ENCODE assay signal across 18 cellular contexts in the genomic region with DNA sequence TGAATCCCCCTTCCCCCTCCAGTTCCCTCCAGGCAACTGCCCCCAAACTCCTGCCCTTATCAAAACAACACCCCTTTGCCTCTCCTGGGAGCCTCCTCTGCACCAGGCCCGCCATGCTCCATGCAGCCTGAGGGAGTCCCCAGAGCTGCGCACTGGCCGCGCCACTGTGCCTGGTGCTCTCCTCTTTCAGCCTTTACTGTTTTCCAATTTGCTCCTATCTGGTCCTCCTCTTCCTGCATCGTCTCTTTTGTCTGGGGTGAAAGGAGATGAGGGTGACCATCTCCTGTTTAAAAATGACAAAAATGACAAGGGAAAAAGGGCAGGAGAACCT.
"Had no signal": no experiment of that assay in that cellular context is flagged by ENCODE, and none has a peak within 500 bp of the region (broad histone marks: within the 10 kb centered on the region; RNA-seq: fewer than 3 reads in every experiment).

No MANE protein-coding gene starts in this region.

- H2AFZ ChIP-seq: parathyroid adenoma had no signal

- H3K4me3 ChIP-seq: esophagus squamous epithelium, gastroesophageal sphincter, mucosa of descending colon, sigmoid colon, skin epidermis, stomach had no signal

- H3K9me3 ChIP-seq: sigmoid colon had no signal

- DNase-seq: central memory CD4-positive, alpha-beta T cell; esophagus squamous epithelium; foreskin fibroblast; immature natural killer cell; kidney; left cardiac atrium; mammary epithelial cell; mucosa of descending colon; naive thymus-derived CD8-positive, alpha-beta T cell; sigmoid colon; stimulated activated CD4-positive, alpha-beta T cell treated with anti-CD3 and anti-CD28 coated beads, Interleukin-12 subunit alpha, Interleukin-12 subunit beta, amount 100 ng/mL, for 4 hours; stimulated activated naive CD4-positive, alpha-beta T cell; stomach; substantia nigra had no signal

- H3K27ac ChIP-seq: esophagus squamous epithelium, gastroesophageal sphincter, parathyroid adenoma, sigmoid colon, skin epidermis, stomach had no signal

- H3K27ac Mint-ChIP-seq: immature natural killer cell had no signal

- H3K27me3 ChIP-seq: esophagus squamous epithelium, gastroesophageal sphincter, stomach had no signal

- FAIRE-seq: kidney had no signal

- H3K36me3 Mint-ChIP-seq: immature natural killer cell; naive thymus-derived CD8-positive, alpha-beta T cell had no signal

- H3K4me3 Mint-ChIP-seq: immature natural killer cell; naive thymus-derived CD8-positive, alpha-beta T cell; neural crest cell had no signal

- H3K36me3 ChIP-seq: esophagus squamous epithelium, gastroesophageal sphincter, sigmoid colon, stomach had no signal

- H3K9ac ChIP-seq: parathyroid adenoma had no signal

- H3K4me1 ChIP-seq: esophagus squamous epithelium, gastroesophageal sphincter, parathyroid adenoma, sigmoid colon, stomach had no signal

- H3K4me1 Mint-ChIP-seq: immature natural killer cell; naive thymus-derived CD8-positive, alpha-beta T cell; neural crest cell had no signal
